In the genomic region with DNA sequence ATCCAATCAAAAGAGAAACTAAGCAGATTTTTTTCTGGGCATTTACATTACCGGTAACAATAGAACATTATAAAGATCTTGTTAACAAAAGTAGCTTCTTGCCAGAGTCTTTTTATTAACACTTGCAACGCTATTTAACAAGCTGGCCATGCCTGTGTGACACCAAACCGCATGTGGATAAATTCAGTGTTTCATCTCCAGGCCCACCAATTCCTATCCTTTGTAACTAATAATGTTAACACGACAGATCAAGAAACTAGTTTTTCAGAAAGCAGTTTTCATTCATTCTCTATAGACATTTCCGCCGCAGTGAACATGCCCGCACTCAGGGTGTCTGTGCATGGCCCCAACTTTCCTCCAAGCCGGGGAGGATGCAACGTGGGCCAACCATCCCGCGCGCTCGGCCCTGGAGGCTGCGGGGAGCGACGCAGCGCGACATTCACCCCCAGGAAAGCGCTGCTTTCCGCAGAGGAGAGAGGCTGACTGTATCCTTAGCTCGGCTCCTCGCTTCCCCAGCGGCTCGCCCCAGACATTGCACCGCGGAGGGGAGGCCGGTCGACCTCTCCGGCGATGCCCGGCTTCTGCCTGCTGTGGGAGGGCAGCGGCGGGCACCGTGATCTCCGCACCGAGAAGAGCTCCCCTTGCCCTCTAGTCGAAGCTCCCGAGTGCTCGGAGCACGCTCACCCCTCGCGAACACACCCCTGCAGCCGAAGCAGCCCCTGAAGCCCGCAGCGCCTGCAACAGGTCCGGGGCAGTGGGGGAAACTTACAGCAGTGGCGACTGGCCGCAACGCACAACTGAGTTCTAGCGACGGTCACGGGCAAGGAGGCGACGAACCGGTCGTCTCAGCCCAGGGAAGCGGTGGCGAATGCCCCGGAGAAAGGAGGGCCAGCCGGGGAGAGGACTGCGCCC, we compare ENCODE assay signal across 8 cellular contexts. TPM values are rescaled to one million over a fixed set of nuclear protein-coding genes. Genes with fewer than 3 reads are reported as not detected.
DNase-seq lines count a peak whose midpoint lies in the region; ATAC-seq and TF ChIP-seq lines count a peak whose summit lies in the region.

No MANE protein-coding gene starts in this region.

- H2AFZ ChIP-seq in PC-3 (ENCODE audit: low read length) = peak overlapping the region; percentile 73; the same call in 1 of the 2 replicates

- H4K20me1 ChIP-seq in PC-3 (ENCODE audit: low read length) = peaks cover 34% of the 10 kb centered on the region

- no peaks in the 10 kb centered on the region for H3K27me3 ChIP-seq in PC-3 (ENCODE audit: low read length)

- peak overlapping the region; percentile 89 for H3K4me2 ChIP-seq in PC-3 (ENCODE audit: low read length)

- intact Hi-C loops in PC-3 (cut with micrococcal nuclease) = loop anchor here (2.0 to 5.0 kb wide), 5 partner anchors 65 to 407 kb away; no protein-coding TSS in a partner anchor
- intact Hi-C loops in activated naive CD4-positive, alpha-beta T cell treated with anti-CD3 and anti-CD28 coated beads for 36 hours (cut with micrococcal nuclease) = loop anchor here (1.0 to 10.0 kb wide), 9 partner anchors 7 to 845 kb away; no protein-coding TSS in a partner anchor
- intact Hi-C loops in Right ventricle myocardium superior (cut with DNase I) = no loop called here

- H3K27me3 Mint-ChIP-seq in activated naive CD4-positive, alpha-beta T cell treated with anti-CD3 and anti-CD28 coated beads for 36 hours (ENCODE audit: low read depth) = peaks cover 22% of the 10 kb centered on the region

- no peaks in the 10 kb centered on the region for H3K36me3 Mint-ChIP-seq in activated naive CD4-positive, alpha-beta T cell treated with anti-CD3 and anti-CD28 coated beads for 36 hours (ENCODE audit: low read depth)

- H3K9me3 Mint-ChIP-seq in activated naive CD4-positive, alpha-beta T cell treated with anti-CD3 and anti-CD28 coated beads for 36 hours = no peaks in the 10 kb centered on the region

- H3K9me2 ChIP-seq in PC-3 (replicated peaks; ENCODE audit: low read length) = no peaks in the 10 kb centered on the region

- TF ChIP-seq CTCF in 22Rv1 (IDR thresholded peaks at IDR 0.05) (no peak), PC-3 (conservative IDR thresholded peaks at IDR 0.05; ENCODE audit: low read depth, low read length) (no peak)

- peak overlapping the region; percentile 91 for H3K4me3 ChIP-seq in PC-3 (ENCODE audit: low read length)

- peaks cover 6% of the 10 kb centered on the region for H3F3A ChIP-seq in PC-3 (ENCODE audit: low read length, unreplicated experiment)

- peaks cover 26% of the 10 kb centered on the region for H3K4me1 Mint-ChIP-seq in activated naive CD4-positive, alpha-beta T cell treated with anti-CD3 and anti-CD28 coated beads for 36 hours (ENCODE audit: low read depth)

- DNase-seq in PC-3 (peak; percentile 26), Right ventricle myocardium superior (peak; percentile 67), pons (ENCODE audit: low spot score) (peak; percentile 43)
- DNase-seq in activated naive CD4-positive, alpha-beta T cell treated with anti-CD3 and anti-CD28 coated beads for 36 hours = peak; percentile 55

- CTCF ChIA-PET in PC-3 (lab: Charles Lee) = no interaction called here
- CTCF ChIA-PET in activated naive CD4-positive, alpha-beta T cell treated with anti-CD3 and anti-CD28 coated beads for 36 hours (lab: Charles Lee) = interaction anchor here (0.5 to 3.8 kb wide), 6 partner anchors 10 to 737 kb away, joined by 3 to 20 read pairs (median 4); no protein-coding TSS in a partner anchor

- H3K9me3 ChIP-seq in PC-3 (ENCODE audit: low read length) = no peaks in the 10 kb centered on the region

- peaks cover 56% of the 10 kb centered on the region for H3K79me2 ChIP-seq in PC-3 (ENCODE audit: low read length)

- peak overlapping the region; percentile 78 for H3K9ac ChIP-seq in PC-3 (ENCODE audit: low read length)

- peaks cover 14% of the 10 kb centered on the region for H3K36me3 ChIP-seq in PC-3 (ENCODE audit: low read depth, low read length)

- ATAC-seq in GM18511 (IDR thresholded peaks at IDR 0.05; ENCODE audit: unreplicated experiment) (peak; percentile 32), HG03045 (IDR thresholded peaks at IDR 0.05; ENCODE audit: unreplicated experiment) (peak; percentile 29), PC-3 (peak; percentile 2), Right ventricle myocardium superior (ENCODE audit: poor library complexity) (peak; percentile 52), GM18519 (IDR thresholded peaks at IDR 0.05; ENCODE audit: low FRiP score, unreplicated experiment) (no peak)

- peak overlapping the region; percentile 80 for H3K4me3 Mint-ChIP-seq in activated naive CD4-positive, alpha-beta T cell treated with anti-CD3 and anti-CD28 coated beads for 36 hours

- peak overlapping the region; percentile 86 for H3K27ac ChIP-seq in 22Rv1
- H3K27ac ChIP-seq in PC-3 (ENCODE audit: low read length) = peak overlapping the region; percentile 69

- BruUV-seq in PC-3 (replicated peaks; lab: Mats Ljungman, UMichigan) = TSS peak; percentile 42

- H3K4me1 ChIP-seq in PC-3 (ENCODE audit: insufficient read depth, low read length) = peaks cover 65% of the 10 kb centered on the region

- no peak overlapping the region for H3K27ac Mint-ChIP-seq in activated naive CD4-positive, alpha-beta T cell treated with anti-CD3 and anti-CD28 coated beads for 36 hours

- POLR2A ChIA-PET in PC-3 (lab: Charles Lee; ENCODE audit: unreplicated experiment) = interaction anchor here (0.5 to 1.0 kb wide), 3 partner anchors 197 to 544 kb away, joined by 4 to 9 read pairs (median 5); no protein-coding TSS in a partner anchor

RNA-seq across cellular contexts. Expression of gene ENC1, which starts 0.7 kb away (rescaled TPM):
- 24.5 TPM in 2 replicates for total RNA-seq in PC-3 (2014; rRNA removed)
- under 1 TPM; 0.74 to 0.86 TPM for total RNA-seq in activated naive CD4-positive, alpha-beta T cell treated with anti-CD3 and anti-CD28 coated beads for 36 hours
- 2.3 TPM for total RNA-seq in Right ventricle myocardium superior

RNA-seq across cellular contexts. Expression of gene HEXB, which starts 45.2 kb away (rescaled TPM):
- total RNA-seq in PC-3 (2014; rRNA removed) = 91.5 and 131 TPM in 2 replicates
- total RNA-seq in activated naive CD4-positive, alpha-beta T cell treated with anti-CD3 and anti-CD28 coated beads for 36 hours = 10 to 100 TPM; 65.6 to 70.0 TPM
- total RNA-seq in Right ventricle myocardium superior = 83.6 TPM
